ENCODE assay signal across 8 cellular contexts in genomic region chr17:80876456-80877094, GRCh38.
DNase-seq lines count a peak whose midpoint lies in the region; ATAC-seq and TF ChIP-seq lines count a peak whose summit lies in the region.
"Not testable (repeated sequence)": the region's sequence is repeated elsewhere in the genome, so short reads cannot be mapped to it uniquely, and the experiment has no call there.

No MANE protein-coding gene starts in this region.

- peak overlapping the region; percentile 29 for H3K27ac ChIP-seq in CD4-positive, alpha-beta memory T cell (ENCODE audit: low read depth, low read length)

- H3K36me3 ChIP-seq in CD4-positive, alpha-beta memory T cell (ENCODE audit: insufficient read depth, low read length); Loucy (ENCODE audit: insufficient read depth, low read length): not testable (repeated sequence)

- H4K20me1 ChIP-seq in Loucy (ENCODE audit: insufficient read depth, low read length, poor library complexity, severe bottlenecking), result not testable (repeated sequence)

- H3K9me2 ChIP-seq in Loucy (replicated peaks; ENCODE audit: low read depth, low read length), result not testable (repeated sequence)

- not testable (repeated sequence) for H3K79me2 ChIP-seq in Loucy (ENCODE audit: insufficient read depth, low read length)

- not testable (repeated sequence) for H3K9me3 ChIP-seq in CD4-positive, alpha-beta memory T cell (ENCODE audit: control insufficient read depth in 1 of 2, low read length in 2 of 2); Loucy (ENCODE audit: insufficient read depth, low read depth, low read length)

- peak overlapping the region; percentile 60 to 95 (median 91) for H3K27ac Mint-ChIP-seq in CD4-positive, alpha-beta memory T cell
- H3K27ac Mint-ChIP-seq in activated CD4-positive, alpha-beta T cell treated with anti-CD3 and anti-CD28 coated beads, Interleukin-2, amount 10 ng/mL, durations not matched to agents 24 days and 14 days, result peak overlapping the region; percentile 99
- peak overlapping the region; percentile 98 for H3K27ac Mint-ChIP-seq in activated T-helper 17 cell treated with anti-CD3 and anti-CD28 coated beads, Interleukin-2, amount 50 U/mL, for 72 hours
- H3K27ac Mint-ChIP-seq in brain, result peak overlapping the region in 3 of 5 experiments; percentile 81 to 91 (median 89)
- peak overlapping the region; percentile 56 to 95 (median 86) for H3K27ac Mint-ChIP-seq in naive thymus-derived CD8-positive, alpha-beta T cell
- peak overlapping the region; percentile 96 to 97 for H3K27ac Mint-ChIP-seq in stimulated activated naive CD8-positive, alpha-beta T cell treated with anti-CD3 and anti-CD28 coated beads, Interleukin-15, amount 100 ng/mL, for 72 hours

- peaks cover 15 to 17% of the 10 kb centered on the region in 2 donors for H3K36me3 Mint-ChIP-seq in CD4-positive, alpha-beta memory T cell
- H3K36me3 Mint-ChIP-seq in activated CD4-positive, alpha-beta T cell treated with anti-CD3 and anti-CD28 coated beads, Interleukin-2, amount 10 ng/mL, durations not matched to agents 24 days and 14 days (ENCODE audit: low read depth), result peaks cover 46% of the 10 kb centered on the region
- peaks cover 75% of the 10 kb centered on the region for H3K36me3 Mint-ChIP-seq in activated T-helper 17 cell treated with anti-CD3 and anti-CD28 coated beads, Interleukin-2, amount 50 U/mL, for 72 hours (ENCODE audit: low read depth)
- H3K36me3 Mint-ChIP-seq in brain, result peaks cover 27% of the 10 kb centered on the region
- H3K36me3 Mint-ChIP-seq in naive thymus-derived CD8-positive, alpha-beta T cell, result peaks cover 0 to 22% (median 4%) of the 10 kb centered on the region in 3 donors

- peaks cover 11% of the 10 kb centered on the region; the same call in 1 of the 2 replicates for H3F3A ChIP-seq in Loucy (ENCODE audit: low read depth)

- H3K9me3 Mint-ChIP-seq in CD4-positive, alpha-beta memory T cell; activated CD4-positive, alpha-beta T cell treated with anti-CD3 and anti-CD28 coated beads, Interleukin-2, amount 10 ng/mL, durations not matched to agents 24 days and 14 days; activated T-helper 17 cell treated with anti-CD3 and anti-CD28 coated beads, Interleukin-2, amount 50 U/mL, for 72 hours; brain; naive thymus-derived CD8-positive, alpha-beta T cell; stimulated activated naive CD8-positive, alpha-beta T cell treated with anti-CD3 and anti-CD28 coated beads, Interleukin-15, amount 100 ng/mL, for 72 hours: not testable (repeated sequence)

- H3K27me3 ChIP-seq in CD4-positive, alpha-beta memory T cell (ENCODE audit: insufficient read depth, low read length); Loucy (ENCODE audit: insufficient read depth, low read length, poor library complexity, severe bottlenecking): not testable (repeated sequence)

- not testable (repeated sequence) for TF ChIP-seq CTCF in Loucy (conservative IDR thresholded peaks at IDR 0.05; ENCODE audit: low read length); brain (conservative IDR thresholded peaks at IDR 0.05)

- DNase-seq in CD4-positive, alpha-beta memory T cell; activated CD4-positive, alpha-beta T cell treated with anti-CD3 and anti-CD28 coated beads, Interleukin-2, amount 10 ng/mL, durations not matched to agents 24 days and 14 days; stimulated activated naive CD8-positive, alpha-beta T cell treated with anti-CD3 and anti-CD28 coated beads, Interleukin-15, amount 100 ng/mL, for 72 hours: not testable (repeated sequence)
- DNase-seq in left ventricle myocardium superior, result peak; percentile 18
- peak in 1 of 10 donors; percentile 58 for DNase-seq in naive thymus-derived CD8-positive, alpha-beta T cell

- intact Hi-C loops in CD4-positive, alpha-beta memory T cell (cut with micrococcal nuclease); left ventricle myocardium superior (cut with micrococcal nuclease): not testable (repeated sequence)
- intact Hi-C loops in activated CD4-positive, alpha-beta T cell treated with anti-CD3 and anti-CD28 coated beads, Interleukin-2, amount 10 ng/mL, durations not matched to agents 24 days and 14 days (cut with micrococcal nuclease), result loop anchor here (1.0 to 5.0 kb wide), 6 partner anchors 15 to 199 kb away; no protein-coding TSS in a partner anchor

- not testable (repeated sequence) for H2AFZ ChIP-seq in Loucy (ENCODE audit: low read length)

- H3K27me3 Mint-ChIP-seq in CD4-positive, alpha-beta memory T cell; activated CD4-positive, alpha-beta T cell treated with anti-CD3 and anti-CD28 coated beads, Interleukin-2, amount 10 ng/mL, durations not matched to agents 24 days and 14 days; activated T-helper 17 cell treated with anti-CD3 and anti-CD28 coated beads, Interleukin-2, amount 50 U/mL, for 72 hours; brain; naive thymus-derived CD8-positive, alpha-beta T cell; stimulated activated naive CD8-positive, alpha-beta T cell treated with anti-CD3 and anti-CD28 coated beads, Interleukin-15, amount 100 ng/mL, for 72 hours: not testable (repeated sequence)

- peaks cover 39% of the 10 kb centered on the region for H3K4me1 ChIP-seq in CD4-positive, alpha-beta memory T cell (ENCODE audit: insufficient read depth, low read length)
- peaks cover 59% of the 10 kb centered on the region for H3K4me1 ChIP-seq in Loucy (ENCODE audit: insufficient read depth, low read length, poor library complexity, severe bottlenecking)

- H3K4me2 ChIP-seq in Loucy (ENCODE audit: low read depth, low read length, poor library complexity, severe bottlenecking), result peak overlapping the region; percentile 54

- POLR2A ChIA-PET in CD4-positive, alpha-beta memory T cell (lab: Charles Lee; ENCODE audit: partially characterized antibody), result interaction anchor here (1.2 to 2.2 kb wide), 5 partner anchors 10 to 422 kb away, joined by 3 to 16 read pairs (median 3); no protein-coding TSS in a partner anchor
- POLR2A ChIA-PET in naive thymus-derived CD8-positive, alpha-beta T cell (lab: Charles Lee), result interaction anchor here (0.7 to 0.9 kb wide), 2 partner anchors 42 to 44 kb away, joined by 3 read pairs; no protein-coding TSS in a partner anchor

- peak overlapping the region; percentile 79 to 92 (median 87) for H3K4me3 Mint-ChIP-seq in CD4-positive, alpha-beta memory T cell
- H3K4me3 Mint-ChIP-seq in activated CD4-positive, alpha-beta T cell treated with anti-CD3 and anti-CD28 coated beads, Interleukin-2, amount 10 ng/mL, durations not matched to agents 24 days and 14 days, result peak overlapping the region; percentile 88
- H3K4me3 Mint-ChIP-seq in activated T-helper 17 cell treated with anti-CD3 and anti-CD28 coated beads, Interleukin-2, amount 50 U/mL, for 72 hours, result peak overlapping the region; percentile 87
- H3K4me3 Mint-ChIP-seq in brain, result not testable (repeated sequence)
- H3K4me3 Mint-ChIP-seq in naive thymus-derived CD8-positive, alpha-beta T cell, result peak overlapping the region; percentile 61 to 85 (median 82)
- H3K4me3 Mint-ChIP-seq in stimulated activated naive CD8-positive, alpha-beta T cell treated with anti-CD3 and anti-CD28 coated beads, Interleukin-15, amount 100 ng/mL, for 72 hours, result peak overlapping the region; percentile 79 to 80

- CTCF ChIA-PET in CD4-positive, alpha-beta memory T cell (lab: Charles Lee; ENCODE audit: partially characterized antibody), result interaction anchor here (1.2 to 1.5 kb wide), 2 partner anchors 10 to 23 kb away, joined by 3 to 4 read pairs; no protein-coding TSS in a partner anchor

- not testable (repeated sequence) for ATAC-seq in activated T-helper 17 cell treated with anti-CD3 and anti-CD28 coated beads, Interleukin-2, amount 50 U/mL, for 72 hours (replicated peaks); left ventricle myocardium superior; naive thymus-derived CD8-positive, alpha-beta T cell; stimulated activated naive CD8-positive, alpha-beta T cell treated with anti-CD3 and anti-CD28 coated beads, Interleukin-15, amount 100 ng/mL, for 72 hours

- peaks cover 22 to 56% (median 38%) of the 10 kb centered on the region in 4 donors for H3K4me1 Mint-ChIP-seq in CD4-positive, alpha-beta memory T cell
- H3K4me1 Mint-ChIP-seq in activated CD4-positive, alpha-beta T cell treated with anti-CD3 and anti-CD28 coated beads, Interleukin-2, amount 10 ng/mL, durations not matched to agents 24 days and 14 days, result peaks cover 61% of the 10 kb centered on the region
- H3K4me1 Mint-ChIP-seq in activated T-helper 17 cell treated with anti-CD3 and anti-CD28 coated beads, Interleukin-2, amount 50 U/mL, for 72 hours, result peaks cover 30% of the 10 kb centered on the region
- peaks cover 65% of the 10 kb centered on the region for H3K4me1 Mint-ChIP-seq in brain
- peaks cover 20 to 60% (median 42%) of the 10 kb centered on the region in 4 donors for H3K4me1 Mint-ChIP-seq in naive thymus-derived CD8-positive, alpha-beta T cell
- peaks cover 78% of the 10 kb centered on the region for H3K4me1 Mint-ChIP-seq in stimulated activated naive CD8-positive, alpha-beta T cell treated with anti-CD3 and anti-CD28 coated beads, Interleukin-15, amount 100 ng/mL, for 72 hours

- peak overlapping the region in 1 of 2 donors; percentile 51 for H3K4me3 ChIP-seq in CD4-positive, alpha-beta memory T cell (ENCODE audit: low read length in 2 of 2)
- H3K4me3 ChIP-seq in Loucy (ENCODE audit: low read length, poor library complexity, severe bottlenecking), result peak overlapping the region; percentile 51

- H3K9ac ChIP-seq in Loucy (ENCODE audit: low read depth, low read length, poor library complexity, severe bottlenecking), result peak overlapping the region; percentile 61
